In the genomic region with DNA sequence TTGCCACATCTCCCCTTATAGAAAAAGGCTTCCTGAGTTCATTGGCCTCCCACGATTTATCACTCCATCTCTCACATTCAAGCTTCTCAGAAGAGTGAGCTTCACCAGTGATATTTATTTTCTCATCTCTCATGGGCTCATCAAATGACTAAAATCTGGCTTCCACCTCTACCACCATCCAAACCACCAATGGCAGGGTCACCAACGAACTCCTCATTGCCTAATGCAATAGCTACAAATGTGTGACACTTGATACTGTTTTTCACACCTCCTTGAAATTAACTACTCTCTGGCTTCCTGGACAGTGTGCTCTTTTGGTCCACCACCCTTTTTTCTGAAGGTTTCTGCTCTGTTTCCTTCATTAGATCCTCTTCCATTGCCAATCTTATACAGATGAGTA, we compare ENCODE assay signal across 21 cellular contexts.
A peak's percentile ranks its signal among the peaks of the same experiment; 100 is the strongest.
DNase-seq lines count a peak whose midpoint lies in the region; ATAC-seq, FAIRE-seq and TF ChIP-seq lines count a peak whose summit lies in the region.
"Had no signal": no experiment of that assay in that cellular context is flagged by ENCODE, and none has a peak within 500 bp of the region (broad histone marks: within the 10 kb centered on the region; RNA-seq: fewer than 3 reads in every experiment).

No MANE protein-coding gene starts in this region.

- no peaks in the 10 kb centered on the region for H3K27me3 Mint-ChIP-seq in activated CD8-positive, alpha-beta T cell treated with anti-CD3 and anti-CD28 coated beads for 36 hours
- H3K27me3 Mint-ChIP-seq in activated CD8-positive, alpha-beta T cell treated with anti-CD3 and anti-CD28 coated beads, Interleukin-2, amount 10 ng/mL, durations not matched to agents 7 days and 5 days (ENCODE audit: low read depth), result no peaks in the 10 kb centered on the region
- no peaks in the 10 kb centered on the region for H3K27me3 Mint-ChIP-seq in natural killer cell treated with Interleukin-12 subunit alpha and Interleukin-12 subunit beta and Interleukin-15 and Interleukin-18, amount 100 ng/mL, for 72 hours
- H3K27me3 Mint-ChIP-seq: B cell; CD4-positive, CD25-positive, alpha-beta regulatory T cell had no signal

- TF ChIP-seq POLR2A in GM12878 (IDR thresholded peaks at IDR 0.05; ENCODE audit: low read depth, low read length), result no peak

- 2% methylated on average over 2 of the region's 2 CpGs for WGBS in GM12878 (ENCODE audit: insufficient coverage, insufficient replicate concordance, low lambda C conversion rate, missing lambda C conversion rate)
- WGBS in smooth muscle cell (ENCODE audit: low lambda C conversion rate), result 61% methylated on average over 2 of the region's 2 CpGs

- H3K4me3 ChIP-seq in GM12878, result no peak overlapping the region
- H3K4me3 ChIP-seq in smooth muscle cell, result no peak overlapping the region
- H3K4me3 ChIP-seq: BLaER1 had no signal

- H3K4me1 Mint-ChIP-seq in activated CD8-positive, alpha-beta T cell treated with anti-CD3 and anti-CD28 coated beads for 36 hours (ENCODE audit: low read depth), result peaks cover 3% of the 10 kb centered on the region
- H3K4me1 Mint-ChIP-seq in activated CD8-positive, alpha-beta T cell treated with anti-CD3 and anti-CD28 coated beads, Interleukin-2, amount 10 ng/mL, durations not matched to agents 7 days and 5 days (ENCODE audit: low read depth), result no peaks in the 10 kb centered on the region
- peaks cover 10 to 26% of the 10 kb centered on the region in 2 donors for H3K4me1 Mint-ChIP-seq in natural killer cell treated with Interleukin-12 subunit alpha and Interleukin-12 subunit beta and Interleukin-15 and Interleukin-18, amount 100 ng/mL, for 72 hours (ENCODE audit: low read depth in 2 of 2)
- H3K4me1 Mint-ChIP-seq: B cell; CD4-positive, CD25-positive, alpha-beta regulatory T cell had no signal

- H3K9ac ChIP-seq in GM12878 (ENCODE audit: control insufficient read depth, insufficient read depth, low read length) (no peak overlapping the region), smooth muscle cell (ENCODE audit: low read depth) (no peak overlapping the region)
- H3K9ac ChIP-seq: BLaER1 had no signal

- H3F3A ChIP-seq in smooth muscle cell (ENCODE audit: low read depth), result no peaks in the 10 kb centered on the region

- DNase-seq in activated CD8-positive, alpha-beta T cell treated with anti-CD3 and anti-CD28 coated beads for 36 hours, result peak; percentile 1
- DNase-seq in activated CD8-positive, alpha-beta T cell treated with anti-CD3 and anti-CD28 coated beads, Interleukin-2, amount 10 ng/mL, durations not matched to agents 7 days and 5 days, result no peak
- no peak for DNase-seq in GM12878 (ENCODE audit: low read depth, low spot score)
- peak; percentile 60 for DNase-seq in natural killer cell treated with Interleukin-12 subunit alpha and Interleukin-12 subunit beta and Interleukin-15 and Interleukin-18, amount 100 ng/mL, for 72 hours (ENCODE audit: low spot score)
- DNase-seq in hippocampal formation (lab: John Stamatoyannopoulos, UW), result no peak
- DNase-seq in smooth muscle cell (lab: John Stamatoyannopoulos, UW; ENCODE audit: unreplicated experiment), result no peak
- DNase-seq: Caco-2; CD4-positive, CD25-positive, alpha-beta regulatory T cell; CD8-positive, alpha-beta T cell; DMS153; DND-41; GOT3; HCEC 1CT had no signal

- H3K79me2 ChIP-seq in GM12878 (ENCODE audit: control insufficient read depth, insufficient read depth, low read length) (no peaks in the 10 kb centered on the region), smooth muscle cell (ENCODE audit: low read depth) (no peaks in the 10 kb centered on the region)

- FAIRE-seq in GM12878 (lab: Jason Lieb, UNC), result no peak
- FAIRE-seq: A204.1, G401.6, H54 had no signal

- H3K9me3 ChIP-seq in GM12878 (replicated peaks; ENCODE audit: control insufficient read depth, insufficient read depth, low read length) (no peaks in the 10 kb centered on the region), smooth muscle cell (replicated peaks; ENCODE audit: low read depth) (no peaks in the 10 kb centered on the region)
- H3K9me3 ChIP-seq: BLaER1, Caco-2 had no signal

- TF ChIP-seq RAD21 in GM12878 (IDR thresholded peaks at IDR 0.05; ENCODE audit: insufficient read depth, low read depth, low read length), result no peak

- no peaks in the 10 kb centered on the region for H3K9me3 Mint-ChIP-seq in activated CD8-positive, alpha-beta T cell treated with anti-CD3 and anti-CD28 coated beads for 36 hours
- H3K9me3 Mint-ChIP-seq in activated CD8-positive, alpha-beta T cell treated with anti-CD3 and anti-CD28 coated beads, Interleukin-2, amount 10 ng/mL, durations not matched to agents 7 days and 5 days (ENCODE audit: insufficient read depth), result no peaks in the 10 kb centered on the region
- no peaks in the 10 kb centered on the region for H3K9me3 Mint-ChIP-seq in natural killer cell treated with Interleukin-12 subunit alpha and Interleukin-12 subunit beta and Interleukin-15 and Interleukin-18, amount 100 ng/mL, for 72 hours
- H3K9me3 Mint-ChIP-seq: CD8-positive, alpha-beta T cell had no signal

- SMC1A ChIA-PET in GM12878 (lab: Charles Lee; ENCODE audit: uncharacterized antibody, unreplicated experiment), result interaction anchor here (1.4 to 1.8 kb wide), 2 partner anchors 17 to 18 kb away, joined by 4 to 5 read pairs; no protein-coding TSS in a partner anchor

- RAD21 ChIA-PET in GM12878 (lab: Charles Lee; ENCODE audit: unreplicated experiment), result interaction anchor here (1.2 kb wide), 1 partner anchor 14 kb away, joined by 3 read pairs; no protein-coding TSS in a partner anchor

- H3K27ac ChIP-seq in GM12878 (ENCODE audit: control insufficient read depth, insufficient read depth) (no peak overlapping the region), smooth muscle cell (ENCODE audit: low read depth) (no peak overlapping the region)
- H3K27ac ChIP-seq: 22Rv1, BLaER1, C4-2B had no signal

- ATAC-seq in activated CD8-positive, alpha-beta T cell treated with anti-CD3 and anti-CD28 coated beads for 36 hours, result no peak
- no peak for ATAC-seq in activated CD8-positive, alpha-beta T cell treated with anti-CD3 and anti-CD28 coated beads, Interleukin-2, amount 10 ng/mL, durations not matched to agents 7 days and 5 days
- ATAC-seq in GM12878 (no peak), HG02973 (IDR thresholded peaks at IDR 0.05; ENCODE audit: unreplicated experiment) (no peak)
- ATAC-seq in natural killer cell treated with Interleukin-12 subunit alpha and Interleukin-12 subunit beta and Interleukin-15 and Interleukin-18, amount 100 ng/mL, for 72 hours, result peak; percentile 87 to 88
- ATAC-seq: CD8-positive, alpha-beta T cell had no signal

- H2AFZ ChIP-seq in GM12878 (ENCODE audit: control insufficient read depth, low read depth, low read length) (no peak overlapping the region), smooth muscle cell (ENCODE audit: low read depth) (no peak overlapping the region)

- H3K27me3 ChIP-seq in GM12878 (replicated peaks in 1 of 2; ENCODE audit: control insufficient read depth in 2 of 2, insufficient read depth in 2 of 2, low read length in 1 of 2), result no peaks in the 10 kb centered on the region
- no peaks in the 10 kb centered on the region for H3K27me3 ChIP-seq in smooth muscle cell (ENCODE audit: low read depth)

- H3K4me2 ChIP-seq in GM12878 (ENCODE audit: control insufficient read depth, insufficient read depth), result no peak overlapping the region
- no peak overlapping the region for H3K4me2 ChIP-seq in smooth muscle cell
- H3K4me2 ChIP-seq: BLaER1 had no signal

- POLR2A ChIA-PET in activated CD8-positive, alpha-beta T cell treated with anti-CD3 and anti-CD28 coated beads for 36 hours (lab: Charles Lee), result no interaction called here
- POLR2A ChIA-PET in activated CD8-positive, alpha-beta T cell treated with anti-CD3 and anti-CD28 coated beads, Interleukin-2, amount 10 ng/mL, durations not matched to agents 7 days and 5 days (lab: Charles Lee), result no interaction called here
- POLR2A ChIA-PET in GM12878 (lab: Charles Lee), result no interaction called here

- no peak for TF ChIP-seq CTCF in activated CD8-positive, alpha-beta T cell treated with anti-CD3 and anti-CD28 coated beads for 36 hours (IDR thresholded peaks at IDR 0.05)
- TF ChIP-seq CTCF in GM12878 (IDR thresholded peaks at IDR 0.05 in 2 of 3, conservative IDR thresholded peaks at IDR 0.05 in 1 of 3; ENCODE audit: control insufficient read depth in 2 of 3, extremely low read depth in 1 of 3, insufficient read depth in 1 of 3, low read depth in 3 of 3, low read length in 3 of 3) (no peak), smooth muscle cell (IDR thresholded peaks at IDR 0.05; ENCODE audit: borderline replicate concordance, insufficient read depth, poor library complexity, severe bottlenecking) (no peak)

- H3K36me3 ChIP-seq in GM12878 (ENCODE audit: control insufficient read depth in 2 of 2, insufficient read depth in 2 of 2, low read length in 1 of 2) (no peaks in the 10 kb centered on the region), smooth muscle cell (ENCODE audit: low read depth) (no peaks in the 10 kb centered on the region)
- H3K36me3 ChIP-seq: BLaER1 had no signal

- no peak overlapping the region for H3K4me3 Mint-ChIP-seq in activated CD8-positive, alpha-beta T cell treated with anti-CD3 and anti-CD28 coated beads for 36 hours
- H3K4me3 Mint-ChIP-seq in activated CD8-positive, alpha-beta T cell treated with anti-CD3 and anti-CD28 coated beads, Interleukin-2, amount 10 ng/mL, durations not matched to agents 7 days and 5 days, result no peak overlapping the region
- peak overlapping the region; percentile 81 for H3K4me3 Mint-ChIP-seq in natural killer cell treated with Interleukin-12 subunit alpha and Interleukin-12 subunit beta and Interleukin-15 and Interleukin-18, amount 100 ng/mL, for 72 hours
- H3K4me3 Mint-ChIP-seq: B cell; CD4-positive, CD25-positive, alpha-beta regulatory T cell; CD8-positive, alpha-beta T cell had no signal

- CTCF ChIA-PET in activated CD8-positive, alpha-beta T cell treated with anti-CD3 and anti-CD28 coated beads for 36 hours (lab: Charles Lee), result no interaction called here
- CTCF ChIA-PET in activated CD8-positive, alpha-beta T cell treated with anti-CD3 and anti-CD28 coated beads, Interleukin-2, amount 10 ng/mL, durations not matched to agents 7 days and 5 days (lab: Charles Lee), result no interaction called here
- CTCF ChIA-PET in GM12878 (lab: Yijun Ruan, JAX), result interaction anchor here (1.1 kb wide), 1 partner anchor 64 kb away, joined by 3 read pairs; no protein-coding TSS in a partner anchor

- no peaks in the 10 kb centered on the region for H3K4me1 ChIP-seq in GM12878 (ENCODE audit: control insufficient read depth, insufficient read depth, low read length)
- no peaks in the 10 kb centered on the region for H3K4me1 ChIP-seq in smooth muscle cell (ENCODE audit: low read depth)
- H3K4me1 ChIP-seq: BLaER1, Caco-2 had no signal

- H4K20me1 ChIP-seq in GM12878 (ENCODE audit: control insufficient read depth, insufficient read depth) (no peaks in the 10 kb centered on the region), smooth muscle cell (ENCODE audit: low read depth) (no peaks in the 10 kb centered on the region)
- H4K20me1 ChIP-seq: BLaER1 had no signal

- intact Hi-C loops in activated CD8-positive, alpha-beta T cell treated with anti-CD3 and anti-CD28 coated beads for 36 hours (cut with micrococcal nuclease), result no loop called here
- intact Hi-C loops in GM12878 (cut with micrococcal nuclease; ENCODE audit: unreplicated experiment), result no loop called here

- TF ChIP-seq EP300 in GM12878 (IDR thresholded peaks at IDR 0.05; ENCODE audit: borderline replicate concordance in 1 of 2, control insufficient read depth in 1 of 2, low read depth in 2 of 2, low read length in 2 of 2), result no peak

- no peaks in the 10 kb centered on the region for H3K36me3 Mint-ChIP-seq in activated CD8-positive, alpha-beta T cell treated with anti-CD3 and anti-CD28 coated beads for 36 hours (ENCODE audit: low read depth)
- no peaks in the 10 kb centered on the region for H3K36me3 Mint-ChIP-seq in activated CD8-positive, alpha-beta T cell treated with anti-CD3 and anti-CD28 coated beads, Interleukin-2, amount 10 ng/mL, durations not matched to agents 7 days and 5 days (ENCODE audit: low read depth)
- H3K36me3 Mint-ChIP-seq in natural killer cell treated with Interleukin-12 subunit alpha and Interleukin-12 subunit beta and Interleukin-15 and Interleukin-18, amount 100 ng/mL, for 72 hours, result no peaks in the 10 kb centered on the region
- H3K36me3 Mint-ChIP-seq: CD4-positive, CD25-positive, alpha-beta regulatory T cell; CD8-positive, alpha-beta T cell had no signal

- BruUV-seq in GM12878 (replicated peaks; lab: Mats Ljungman, UMichigan), result no TSS peak

- H3K27ac Mint-ChIP-seq in activated CD8-positive, alpha-beta T cell treated with anti-CD3 and anti-CD28 coated beads for 36 hours, result no peak overlapping the region
- no peak overlapping the region for H3K27ac Mint-ChIP-seq in activated CD8-positive, alpha-beta T cell treated with anti-CD3 and anti-CD28 coated beads, Interleukin-2, amount 10 ng/mL, durations not matched to agents 7 days and 5 days
- peak overlapping the region in 1 of 2 donors; percentile 74 for H3K27ac Mint-ChIP-seq in natural killer cell treated with Interleukin-12 subunit alpha and Interleukin-12 subunit beta and Interleukin-15 and Interleukin-18, amount 100 ng/mL, for 72 hours
- H3K27ac Mint-ChIP-seq: B cell; CD8-positive, alpha-beta T cell had no signal

- in situ Hi-C loops in GM12878 (cut with MboI), result no loop called here

Comparison
In these comparisons a context has a peak if more than half of its experiments do, and no peak if none do; other contexts are left out.
1. DNase-seq: peak in activated CD8-positive, alpha-beta T cell treated with anti-CD3 and anti-CD28 coated beads for 36 hours (single experiment) and natural killer cell treated with Interleukin-12 subunit alpha and Interleukin-12 subunit beta and Interleukin-15 and Interleukin-18, amount 100 ng/mL, for 72 hours (single experiment); none in activated CD8-positive, alpha-beta T cell treated with anti-CD3 and anti-CD28 coated beads, Interleukin-2, amount 10 ng/mL, durations not matched to agents 7 days and 5 days (single experiment), GM12878 (single experiment), hippocampal formation (0 of 2) and smooth muscle cell (single experiment).
2. ATAC-seq: peak in natural killer cell treated with Interleukin-12 subunit alpha and Interleukin-12 subunit beta and Interleukin-15 and Interleukin-18, amount 100 ng/mL, for 72 hours (2 of 2); none in activated CD8-positive, alpha-beta T cell treated with anti-CD3 and anti-CD28 coated beads for 36 hours (single experiment), activated CD8-positive, alpha-beta T cell treated with anti-CD3 and anti-CD28 coated beads, Interleukin-2, amount 10 ng/mL, durations not matched to agents 7 days and 5 days (single experiment), GM12878 (single experiment) and HG02973 (single experiment).